ENCODE assay signal across 11 cellular contexts in the genomic region with DNA sequence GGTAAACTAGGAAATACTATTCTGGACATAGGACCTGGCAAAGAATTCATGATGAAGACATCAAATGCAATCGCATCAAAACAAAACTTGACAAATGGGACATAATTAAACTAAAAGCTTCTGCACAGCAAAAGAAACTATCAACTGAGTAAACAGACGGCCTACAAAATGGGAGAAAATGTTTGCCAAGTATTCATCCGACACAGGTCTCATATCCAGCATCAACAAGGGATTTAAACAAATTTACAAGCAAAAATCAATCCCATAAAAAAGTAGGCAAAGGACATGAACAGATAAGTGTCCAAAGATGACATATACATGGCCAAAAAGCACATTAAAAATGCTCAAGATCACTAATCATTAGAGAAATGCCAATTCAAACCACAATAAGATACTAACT.
"Had no signal": no experiment of that assay in that cellular context is flagged by ENCODE, and none has a peak within 500 bp of the region (broad histone marks: within the 10 kb centered on the region; RNA-seq: fewer than 3 reads in every experiment).

No MANE protein-coding gene starts in this region.

- H3K4me3 ChIP-seq: esophagus muscularis mucosa, heart right ventricle, left lung, pancreas, thoracic aorta, upper lobe of left lung had no signal

- DNase-seq: activated CD4-positive, alpha-beta T cell treated with anti-CD3 and anti-CD28 coated beads, Interleukin-2, amount 50 U/mL, for 48 hours; activated T-cell treated with anti-CD3 and anti-CD28 coated beads for 4 hours; effector CD8-positive, alpha-beta T cell; heart right ventricle; left lung; pancreas; stimulated activated CD4-positive, alpha-beta T cell treated with anti-CD3 and anti-CD28 coated beads, Interleukin-4, amount 100 ng/mL, for 4 hours; upper lobe of left lung; WERI-Rb-1 had no signal
